14 cellular contexts compared by ENCODE assay signal in the genomic region with DNA sequence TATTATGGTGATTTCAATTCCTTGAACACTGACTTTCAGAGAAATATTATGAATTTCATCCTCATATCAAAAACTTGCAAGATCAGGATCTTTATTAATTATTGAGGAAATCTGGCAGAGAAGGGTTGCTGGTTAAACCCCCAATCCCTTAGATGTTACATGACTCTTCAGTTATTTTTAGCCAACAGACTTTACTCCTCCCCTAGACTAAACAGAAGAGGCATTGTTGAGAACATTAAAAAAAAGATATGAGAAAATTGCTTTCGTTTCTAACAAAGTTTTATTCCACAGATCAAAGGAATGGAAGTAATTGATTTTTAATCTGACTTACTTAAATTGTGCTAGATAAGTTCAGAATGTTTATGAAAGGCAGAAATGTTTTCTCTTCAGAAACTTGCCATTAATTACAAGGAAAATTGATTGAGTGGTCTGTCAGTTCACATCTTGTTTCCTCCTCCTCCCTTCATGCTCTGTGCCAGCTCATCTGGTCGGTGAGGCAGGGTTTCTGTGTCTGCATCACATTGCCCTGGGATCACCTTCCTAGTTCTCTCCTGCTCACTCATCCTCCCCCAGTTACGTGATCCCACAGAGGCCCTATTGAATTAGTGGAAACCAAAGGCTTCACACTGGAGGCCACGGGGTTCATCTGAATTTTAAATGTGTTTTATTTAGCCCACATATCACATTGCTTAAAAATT.
A peak's percentile ranks its signal among the peaks of the same experiment; 100 is the strongest.
DNase-seq lines count a peak whose midpoint lies in the region; ATAC-seq and TF ChIP-seq lines count a peak whose summit lies in the region.
"Had no signal": no experiment of that assay in that cellular context is flagged by ENCODE, and none has a peak within 500 bp of the region (broad histone marks: within the 10 kb centered on the region; RNA-seq: fewer than 3 reads in every experiment).

No MANE protein-coding gene starts in this region.

- DNase-seq in LHCN-M2 (ENCODE audit: low read depth): peak; percentile 78
- peak; percentile 94 for DNase-seq in mammary epithelial cell
- DNase-seq in right atrium auricular region (ENCODE audit: low spot score): no peak
- no peak for DNase-seq in NCI-H2029 treated with DMSO at 0.1 percent for 48 hours (lab: John Stamatoyannopoulos, UW)
- DNase-seq in SKM-1 (lab: John Stamatoyannopoulos, UW; ENCODE audit: unreplicated experiment): no peak
- DNase-seq in ecto neural progenitor cell (ENCODE audit: low spot score): no peak
- DNase-seq: activated naive CD8-positive, alpha-beta T cell treated with anti-CD3 and anti-CD28 coated beads, Interleukin-2, amount 10 ng/mL, durations not matched to agents 7 days and 5 days; DMS79; erythroblast; KBM-7; NCI-H510A; stimulated activated naive CD4-positive, alpha-beta T cell had no signal

- CTCF ChIA-PET in mammary epithelial cell (lab: Charles Lee; ENCODE audit: low non-redundant PET): no interaction called here

- BruUV-seq in mammary epithelial cell (replicated peaks; lab: Mats Ljungman, UMichigan): no TSS peak

- in situ Hi-C loops in mammary epithelial cell (cut with MboI; ENCODE audit: low sequenced_read_pairs in 2 of 2): loop anchor here (25.0 kb wide), 1 partner anchor 327 kb away; no protein-coding TSS in a partner anchor

- WGBS in mammary epithelial cell (ENCODE audit: low coverage, missing lambda C conversion rate): 6% methylated on average over 4 of the region's 4 CpGs

- no peaks in the 10 kb centered on the region for H3K9me3 ChIP-seq in mammary epithelial cell (replicated peaks; ENCODE audit: insufficient read depth, low read length)
- H3K9me3 ChIP-seq in right atrium auricular region: no peaks in the 10 kb centered on the region
- no peaks in the 10 kb centered on the region for H3K9me3 ChIP-seq in skeletal muscle satellite cell (replicated peaks; ENCODE audit: low read length)

- H3K4me3 ChIP-seq in mammary epithelial cell (replicated peaks in 1 of 3; ENCODE audit: insufficient read depth in 1 of 3, low read depth in 2 of 3, low read length in 3 of 3): no peak overlapping the region
- H3K4me3 ChIP-seq in right atrium auricular region: no peak overlapping the region
- no peak overlapping the region for H3K4me3 ChIP-seq in skeletal muscle satellite cell (ENCODE audit: low read length)

- H3K27me3 ChIP-seq in mammary epithelial cell (ENCODE audit: insufficient read depth, low read length) (no peaks in the 10 kb centered on the region), right atrium auricular region (no peaks in the 10 kb centered on the region), skeletal muscle satellite cell (ENCODE audit: control insufficient read depth, insufficient read depth, low read length) (no peaks in the 10 kb centered on the region)

- H3K9ac ChIP-seq in mammary epithelial cell (ENCODE audit: insufficient read depth, low read length): peak overlapping the region; percentile 36
- peak overlapping the region; percentile 8 for H3K9ac ChIP-seq in skeletal muscle satellite cell (ENCODE audit: low read depth, low read length)

- H3K27ac ChIP-seq in mammary epithelial cell (ENCODE audit: insufficient read depth, low read depth, low read length) (peak overlapping the region; percentile 73), right atrium auricular region (peak overlapping the region; percentile 10 to 62)

- H3K4me1 ChIP-seq in mammary epithelial cell (ENCODE audit: insufficient read depth, low read length) (peaks cover 23% of the 10 kb centered on the region), right atrium auricular region (peaks cover 0 to 15% of the 10 kb centered on the region in 2 donors), skeletal muscle satellite cell (ENCODE audit: control insufficient read depth, insufficient read depth, low read length) (peaks cover 28% of the 10 kb centered on the region)

- dilution Hi-C loops in mammary epithelial cell (cut with HindIII; ENCODE audit: low sequenced_read_pairs): no loop called here

- intact Hi-C loops in mammary epithelial cell (cut with micrococcal nuclease): loop anchor here (5.0 kb wide), 1 partner anchor 322 kb away; no protein-coding TSS in a partner anchor

- H3K36me3 ChIP-seq in mammary epithelial cell (ENCODE audit: insufficient read depth, low read length) (no peaks in the 10 kb centered on the region), right atrium auricular region (no peaks in the 10 kb centered on the region), skeletal muscle satellite cell (ENCODE audit: insufficient read depth, low read length) (no peaks in the 10 kb centered on the region)

- TF ChIP-seq CTCF in mammary epithelial cell (conservative IDR thresholded peaks at IDR 0.05 in 1 of 2, IDR thresholded peaks at IDR 0.05 in 1 of 2; ENCODE audit: extremely low read depth in 1 of 2, insufficient read depth in 1 of 2, low read depth in 1 of 2, low read length in 2 of 2): no peak
- no peak for TF ChIP-seq CTCF in right atrium auricular region (IDR thresholded peaks at IDR 0.05)

- ATAC-seq in GM18502 (IDR thresholded peaks at IDR 0.05; ENCODE audit: poor library complexity, unreplicated experiment): no peak

- no peaks in the 10 kb centered on the region for H4K20me1 ChIP-seq in mammary epithelial cell (ENCODE audit: insufficient read depth, low read length)

- H3K4me2 ChIP-seq in mammary epithelial cell (ENCODE audit: insufficient read depth, low read depth, low read length) (peak overlapping the region; percentile 50), skeletal muscle satellite cell (ENCODE audit: low read length) (peak overlapping the region; percentile 39)

- peak overlapping the region; percentile 38 for H2AFZ ChIP-seq in mammary epithelial cell (ENCODE audit: low read depth, low read length)

- no peaks in the 10 kb centered on the region for H3K79me2 ChIP-seq in mammary epithelial cell (ENCODE audit: insufficient read depth, low read length)

Comparison
In these comparisons a context has a peak if more than half of its experiments do, and no peak if none do; other contexts are left out.
1. DNase-seq: peak in LHCN-M2 (single experiment) and mammary epithelial cell (single experiment); none in right atrium auricular region (single experiment), NCI-H2029 treated with DMSO at 0.1 percent for 48 hours (single experiment), SKM-1 (single experiment) and ecto neural progenitor cell (single experiment).